ENCODE assay signal across 9 cellular contexts in genomic region chr9:136324501-136325300, GRCh38. TPM values are rescaled to one million over a fixed set of nuclear protein-coding genes. Genes with fewer than 3 reads are reported as not detected.
DNase-seq lines count a peak whose midpoint lies in the region; ATAC-seq and TF ChIP-seq lines count a peak whose summit lies in the region.
"Had no signal": no experiment of that assay in that cellular context is flagged by ENCODE, and none has a peak within 500 bp of the region (broad histone marks: within the 10 kb centered on the region; RNA-seq: fewer than 3 reads in every experiment).

No MANE protein-coding gene starts in this region.

- TF ChIP-seq CTCF in WTC11 (IDR thresholded peaks at IDR 0.05) (no peak), mucosa of descending colon (IDR thresholded peaks at IDR 0.05) (no peak), MCF 10A (IDR thresholded peaks at IDR 0.05; ENCODE audit: unreplicated experiment) (no peak), GM10266 (IDR thresholded peaks at IDR 0.05; ENCODE audit: control insufficient read depth, insufficient read depth, low read depth, missing control alignments) (no peak)

- BruUV-seq in MCF 10A (replicated peaks; lab: Mats Ljungman, UMichigan), result no TSS peak

- H3K4me1 Mint-ChIP-seq in WTC11, result peaks cover 7% of the 10 kb centered on the region
- H3K4me1 Mint-ChIP-seq in MCF 10A (ENCODE audit: insufficient read depth, unreplicated experiment), result no peaks in the 10 kb centered on the region
- H3K4me1 Mint-ChIP-seq in activated naive CD8-positive, alpha-beta T cell treated with anti-CD3 and anti-CD28 coated beads, Interleukin-2, amount 50 U/mL, for 24 hours, result peaks cover 3% of the 10 kb centered on the region

- H3K27ac Mint-ChIP-seq in WTC11 (no peak overlapping the region), MCF 10A (ENCODE audit: low read depth, unreplicated experiment) (no peak overlapping the region)
- no peak overlapping the region for H3K27ac Mint-ChIP-seq in activated naive CD8-positive, alpha-beta T cell treated with anti-CD3 and anti-CD28 coated beads, Interleukin-2, amount 50 U/mL, for 24 hours

- no peaks in the 10 kb centered on the region for H3K9me3 ChIP-seq in mucosa of descending colon

- POLR2A ChIA-PET in WTC11 (lab: Charles Lee) (interaction anchor here (1.0 kb wide), 1 partner anchor 38 kb away, joined by 8 read pairs; the partner anchor contains the start of gene DNLZ), MCF 10A (lab: Yijun Ruan, JAX) (interaction anchor here (0.6 kb wide), 2 partner anchors 48 to 163 kb away, joined by 3 to 4 read pairs; no protein-coding TSS in a partner anchor)

- ATAC-seq in WTC11, result peak; percentile 11; the same call in 1 of the 2 replicates
- peak; percentile 28 for ATAC-seq in mucosa of descending colon
- ATAC-seq in activated naive CD8-positive, alpha-beta T cell treated with anti-CD3 and anti-CD28 coated beads, Interleukin-2, amount 50 U/mL, for 24 hours, result no peak
- ATAC-seq: naive thymus-derived CD8-positive, alpha-beta T cell had no signal

- intact Hi-C loops in mucosa of descending colon (cut with DNase I, micrococcal nuclease) (loop anchor here in 1 of 2 donors (5.0 kb wide), 1 partner anchor 143 kb away; no protein-coding TSS in a partner anchor), MCF 10A (cut with micrococcal nuclease) (no loop called here)

- H3K4me3 Mint-ChIP-seq in WTC11 (no peak overlapping the region), MCF 10A (ENCODE audit: unreplicated experiment) (no peak overlapping the region)
- H3K4me3 Mint-ChIP-seq in activated naive CD8-positive, alpha-beta T cell treated with anti-CD3 and anti-CD28 coated beads, Interleukin-2, amount 50 U/mL, for 24 hours, result no peak overlapping the region

- no peaks in the 10 kb centered on the region for H3K36me3 ChIP-seq in mucosa of descending colon (ENCODE audit: low read depth)

- DNase-seq in HuH-7 (ENCODE audit: low spot score) (peak; percentile 69), WTC11 (ENCODE audit: low spot score) (no peak), mucosa of descending colon (no peak), MCF 10A (ENCODE audit: unreplicated experiment) (no peak), GM10266 (ENCODE audit: extremely low spot score) (no peak)
- no peak for DNase-seq in activated naive CD8-positive, alpha-beta T cell treated with anti-CD3 and anti-CD28 coated beads, Interleukin-2, amount 50 U/mL, for 24 hours
- DNase-seq: HFFc6; Kasumi-1; naive thymus-derived CD8-positive, alpha-beta T cell had no signal

- no peaks in the 10 kb centered on the region for H3K36me3 Mint-ChIP-seq in WTC11
- no peaks in the 10 kb centered on the region for H3K36me3 Mint-ChIP-seq in MCF 10A (ENCODE audit: insufficient read depth, unreplicated experiment)
- no peaks in the 10 kb centered on the region for H3K36me3 Mint-ChIP-seq in activated naive CD8-positive, alpha-beta T cell treated with anti-CD3 and anti-CD28 coated beads, Interleukin-2, amount 50 U/mL, for 24 hours (ENCODE audit: low read depth)
- H3K36me3 Mint-ChIP-seq: naive thymus-derived CD8-positive, alpha-beta T cell had no signal

- H3K27me3 Mint-ChIP-seq in WTC11 (ENCODE audit: low read depth) (no peaks in the 10 kb centered on the region), MCF 10A (ENCODE audit: insufficient read depth, unreplicated experiment) (no peaks in the 10 kb centered on the region)
- no peaks in the 10 kb centered on the region for H3K27me3 Mint-ChIP-seq in activated naive CD8-positive, alpha-beta T cell treated with anti-CD3 and anti-CD28 coated beads, Interleukin-2, amount 50 U/mL, for 24 hours

- H3K4me3 ChIP-seq in mucosa of descending colon, result no peak overlapping the region

- H3K4me1 ChIP-seq in mucosa of descending colon (ENCODE audit: low read depth), result peaks cover 5% of the 10 kb centered on the region

- peaks cover 10% of the 10 kb centered on the region; the same call in 1 of the 2 replicates for H3K9me3 Mint-ChIP-seq in WTC11
- H3K9me3 Mint-ChIP-seq in MCF 10A (ENCODE audit: unreplicated experiment), result no peaks in the 10 kb centered on the region
- no peaks in the 10 kb centered on the region for H3K9me3 Mint-ChIP-seq in activated naive CD8-positive, alpha-beta T cell treated with anti-CD3 and anti-CD28 coated beads, Interleukin-2, amount 50 U/mL, for 24 hours
- H3K9me3 Mint-ChIP-seq: HFFc6; naive thymus-derived CD8-positive, alpha-beta T cell had no signal

- CTCF ChIA-PET in WTC11 (lab: Charles Lee) (interaction anchor here (0.5 to 3.9 kb wide), 15 partner anchors 12 to 347 kb away, joined by 3 to 17 read pairs (median 4); partner anchors contain the start of gene DNLZ), MCF 10A (lab: Yijun Ruan, JAX) (interaction anchor here (0.7 to 1.1 kb wide), 5 partner anchors 10 to 139 kb away, joined by 3 read pairs; no protein-coding TSS in a partner anchor)

TF ChIP-seq in WTC11, 78 proteins besides CTCF, POLR2A, EP300 and RAD21 (continues in another document):
- no peak for TF ChIP-seq EMX1 (CRISPR knock-in tag; IDR thresholded peaks at IDR 0.05)
- no peak for TF ChIP-seq ARID4B (CRISPR knock-in tag; IDR thresholded peaks at IDR 0.05; ENCODE audit: borderline replicate concordance)
- no peak for TF ChIP-seq ZNF121 (CRISPR knock-in tag; IDR thresholded peaks at IDR 0.05)
- no peak for TF ChIP-seq ELF4 (CRISPR knock-in tag; IDR thresholded peaks at IDR 0.05; ENCODE audit: low read depth)
- TF ChIP-seq, protein P1, sequence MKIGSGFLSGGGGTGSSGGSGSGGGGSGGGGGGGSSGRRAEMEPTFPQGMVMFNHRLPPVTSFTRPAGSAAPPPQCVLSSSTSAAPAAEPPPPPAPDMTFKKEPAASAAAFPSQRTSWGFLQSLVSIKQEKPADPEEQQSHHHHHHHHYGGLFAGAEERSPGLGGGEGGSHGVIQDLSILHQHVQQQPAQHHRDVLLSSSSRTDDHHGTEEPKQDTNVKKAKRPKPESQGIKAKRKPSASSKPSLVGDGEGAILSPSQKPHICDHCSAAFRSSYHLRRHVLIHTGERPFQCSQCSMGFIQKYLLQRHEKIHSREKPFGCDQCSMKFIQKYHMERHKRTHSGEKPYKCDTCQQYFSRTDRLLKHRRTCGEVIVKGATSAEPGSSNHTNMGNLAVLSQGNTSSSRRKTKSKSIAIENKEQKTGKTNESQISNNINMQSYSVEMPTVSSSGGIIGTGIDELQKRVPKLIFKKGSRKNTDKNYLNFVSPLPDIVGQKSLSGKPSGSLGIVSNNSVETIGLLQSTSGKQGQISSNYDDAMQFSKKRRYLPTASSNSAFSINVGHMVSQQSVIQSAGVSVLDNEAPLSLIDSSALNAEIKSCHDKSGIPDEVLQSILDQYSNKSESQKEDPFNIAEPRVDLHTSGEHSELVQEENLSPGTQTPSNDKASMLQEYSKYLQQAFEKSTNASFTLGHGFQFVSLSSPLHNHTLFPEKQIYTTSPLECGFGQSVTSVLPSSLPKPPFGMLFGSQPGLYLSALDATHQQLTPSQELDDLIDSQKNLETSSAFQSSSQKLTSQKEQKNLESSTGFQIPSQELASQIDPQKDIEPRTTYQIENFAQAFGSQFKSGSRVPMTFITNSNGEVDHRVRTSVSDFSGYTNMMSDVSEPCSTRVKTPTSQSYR (CRISPR knock-in tag; IDR thresholded peaks at IDR 0.05), result no peak
- no peak for TF ChIP-seq MAX (CRISPR knock-in tag; IDR thresholded peaks at IDR 0.05)

RNA-seq across cellular contexts. Expression of gene GPSM1, which starts 2.6 kb away (rescaled TPM):
- total RNA-seq in WTC11 (2021) (14.2 to 16.2 TPM (median 16.2 TPM) in 3 replicates), mucosa of descending colon (10 to 100 TPM in 1 of 3 donors, 1 to 10 TPM in 2; 2.4 to 15.0 (median 4.2) TPM), MCF 10A (2022) (15.5 and 16.4 TPM in 2 replicates)

RNA-seq across cellular contexts. Expression of gene CCDC187, which starts 20.8 kb away (rescaled TPM):
- total RNA-seq in WTC11 (2021) (0.02 to 0.04 TPM in 2 of 3 replicates, not detected in the other), mucosa of descending colon (under 1 TPM; 0.19 to 0.93 (median 0.48) TPM), MCF 10A (2022) (not detected in 2 replicates)
- total RNA-seq: HFFc6; naive thymus-derived CD8-positive, alpha-beta T cell had no signal

RNA-seq across cellular contexts. Expression of gene DNLZ, which starts 38.8 kb away (rescaled TPM):
- 13.5 to 17.2 TPM (median 15.0 TPM) in 3 replicates for total RNA-seq in WTC11 (2021)
- total RNA-seq in mucosa of descending colon, result 10 to 100 TPM in 2 of 3 donors, 1 to 10 TPM in 1; 9.3 to 17.1 (median 10.8) TPM
- total RNA-seq in MCF 10A (2022), result 24.5 and 30.5 TPM in 2 replicates

RNA-seq across cellular contexts. Expression of gene CARD9, which starts 48.8 kb away (rescaled TPM):
- total RNA-seq in WTC11 (2021) (0.76 to 0.96 TPM (median 0.96 TPM) in 3 replicates), mucosa of descending colon (1 to 10 TPM; 2.2 to 2.4 (median 2.2) TPM), MCF 10A (2022) (0.33 and 0.69 TPM in 2 replicates)
